In genomic region chr17:16352303-16352837, GRCh38 we compare ENCODE assay signal across 8 cellular contexts. TPM values are rescaled to one million over a fixed set of nuclear protein-coding genes. Genes with fewer than 3 reads are reported as not detected.
A peak's percentile ranks its signal among the peaks of the same experiment; 100 is the strongest.
DNase-seq lines count a peak whose midpoint lies in the region; ATAC-seq and TF ChIP-seq lines count a peak whose summit lies in the region.

No MANE protein-coding gene starts in this region.

- POLR2A ChIA-PET in GM10248 (lab: Yijun Ruan, JAX), result interaction anchor here (1.4 kb wide), 2 partner anchors 12 to 28 kb away, joined by 5 to 13 read pairs; partner anchors contain the start of gene UBB

- ATAC-seq in right lobe of liver (peak; percentile 80 to 86 (median 83)), GM18511 (IDR thresholded peaks at IDR 0.05; ENCODE audit: unreplicated experiment) (no peak)

- intact Hi-C loops in colonic mucosa (cut with DNase I) (no loop called here), right lobe of liver (cut with DNase I) (no loop called here)

- H3K4me1 ChIP-seq in colonic mucosa (no peaks in the 10 kb centered on the region), right lobe of liver (peaks cover 0 to 10% (median 5%) of the 10 kb centered on the region in 4 donors)

- H3K27me3 ChIP-seq in colonic mucosa (no peaks in the 10 kb centered on the region), right lobe of liver (no peaks in the 10 kb centered on the region)

- CTCF ChIA-PET in GM10248 (lab: Yijun Ruan, JAX), result interaction anchor here (0.8 to 11.0 kb wide), 11 partner anchors 9 to 183 kb away, joined by 3 to 112 read pairs (median 8); partner anchors contain the start of gene TRPV2

- no peak for TF ChIP-seq CTCF in GM10248 (IDR thresholded peaks at IDR 0.05; ENCODE audit: control extremely low read depth, extremely low read depth, low read depth, missing control alignments)
- no peak for TF ChIP-seq CTCF in colonic mucosa (IDR thresholded peaks at IDR 0.05)
- TF ChIP-seq CTCF in right lobe of liver (IDR thresholded peaks at IDR 0.05), result no peak

- peak; percentile 49 for DNase-seq in GM10248 (ENCODE audit: extremely low spot score)
- DNase-seq in NCI-H1092 treated with DMSO at 0.1 percent for 48 hours (lab: John Stamatoyannopoulos, UW), result peak; percentile 84
- DNase-seq in activated CD4-positive, alpha-beta T cell treated with anti-CD3 and anti-CD28 coated beads for 24 hours (ENCODE audit: low read depth in 2 of 2), result peak; percentile 11 to 35
- DNase-seq in colonic mucosa, result peak; percentile 73
- DNase-seq in right lobe of liver, result peak; percentile 76 to 77 (median 76)
- DNase-seq in stimulated activated CD4-positive, alpha-beta T cell treated with anti-CD3 and anti-CD28 coated beads, Interleukin-4, amount 100 ng/mL, for 48 hours (ENCODE audit: low read depth in 2 of 2), result peak; percentile 27 to 31
- no peak for DNase-seq in GDM1 (lab: John Stamatoyannopoulos, UW)

- H3K9me3 ChIP-seq in colonic mucosa (no peaks in the 10 kb centered on the region), right lobe of liver (no peaks in the 10 kb centered on the region)

- peak overlapping the region; percentile 86 to 87 for H3K9ac ChIP-seq in colonic mucosa (ENCODE audit: low read depth in 2 of 2, low read length in 2 of 2)

- TF ChIP-seq POLR2A in right lobe of liver (IDR thresholded peaks at IDR 0.05), result peak; percentile 20

- peak overlapping the region; percentile 76 for H3K4me3 ChIP-seq in colonic mucosa
- peak overlapping the region; percentile 66 to 82 (median 78) for H3K4me3 ChIP-seq in right lobe of liver

- under 1% methylated on average over 21 of the region's 37 CpGs for WGBS in right lobe of liver (ENCODE audit: insufficient coverage, low coverage, low lambda C conversion rate, missing lambda C conversion rate)

- H3K36me3 ChIP-seq in colonic mucosa (peaks cover 9% of the 10 kb centered on the region), right lobe of liver (peaks cover 0 to 14% (median 0%) of the 10 kb centered on the region in 4 donors)

- H3K27ac ChIP-seq in colonic mucosa (peak overlapping the region; percentile 67), right lobe of liver (peak overlapping the region; percentile 86 to 90 (median 87))

RNA-seq across cellular contexts. Expression of gene CENPV, which starts 0.9 kb away (rescaled TPM):
- total RNA-seq in colonic mucosa, result 10 to 100 TPM; 60.6 to 77.4 TPM
- total RNA-seq in right lobe of liver, result 10 to 100 TPM; 19.8 to 34.5 (median 24.8) TPM

RNA-seq across cellular contexts. Expression of gene UBB, which starts 28.5 kb away (rescaled TPM):
- total RNA-seq in colonic mucosa (1,000 to 10,000 TPM; 1,436 to 2,044 TPM), right lobe of liver (1,000 to 10,000 TPM; 1,045 to 2,319 (median 1,420) TPM)
